In genomic region chr17:66904760-66905637, GRCh38 we compare ENCODE assay signal across 9 cellular contexts. TPM values are rescaled to one million over a fixed set of nuclear protein-coding genes. Genes with fewer than 3 reads are reported as not detected.
DNase-seq lines count a peak whose midpoint lies in the region; ATAC-seq and TF ChIP-seq lines count a peak whose summit lies in the region.
"Had no signal": no experiment of that assay in that cellular context is flagged by ENCODE, and none has a peak within 500 bp of the region (broad histone marks: within the 10 kb centered on the region; RNA-seq: fewer than 3 reads in every experiment).

No MANE protein-coding gene starts in this region.

- in situ Hi-C loops in gastrocnemius medialis (cut with MboI; ENCODE audit: low sequenced_read_pairs in 4 of 4) = loop anchor here (5.0 to 25.0 kb wide), 4 partner anchors 180 to 668 kb away; partner anchors contain the start of gene APOH (in 1 of the 4)

- H3K4me3 ChIP-seq in coronary artery (no peak overlapping the region), gastrocnemius medialis (no peak overlapping the region)
- no peak overlapping the region for H3K4me3 ChIP-seq in naive thymus-derived CD4-positive, alpha-beta T cell (ENCODE audit: low read length)

- H3K9me3 ChIP-seq in gastrocnemius medialis = no peaks in the 10 kb centered on the region
- H3K9me3 ChIP-seq in naive thymus-derived CD4-positive, alpha-beta T cell (ENCODE audit: control insufficient read depth in 2 of 3, low read length in 3 of 3) = no peaks in the 10 kb centered on the region

- intact Hi-C loops in gastrocnemius medialis (cut with DNase I; ENCODE audit: low total_unique reads) = no loop called here
- intact Hi-C loops in naive thymus-derived CD4-positive, alpha-beta T cell (cut with micrococcal nuclease) = loop anchor here (5.0 kb wide), 2 partner anchors 648 to 1613 kb away; no protein-coding TSS in a partner anchor

- H3K9me3 Mint-ChIP-seq in naive thymus-derived CD4-positive, alpha-beta T cell = no peaks in the 10 kb centered on the region
- H3K9me3 Mint-ChIP-seq: stimulated activated naive CD8-positive, alpha-beta T cell treated with anti-CD3 and anti-CD28 coated beads, Interleukin-15, Interleukin-2, amounts not matched to agents 100 ng/mL and 50 ng/mL, for 24 hours had no signal

- no peak overlapping the region for H3K4me3 Mint-ChIP-seq in naive thymus-derived CD4-positive, alpha-beta T cell
- H3K4me3 Mint-ChIP-seq: stimulated activated naive CD8-positive, alpha-beta T cell treated with anti-CD3 and anti-CD28 coated beads, Interleukin-15, Interleukin-2, amounts not matched to agents 100 ng/mL and 50 ng/mL, for 24 hours had no signal

- TF ChIP-seq POLR2A in gastrocnemius medialis (IDR thresholded peaks at IDR 0.05) = no peak

- no peaks in the 10 kb centered on the region for H3K27me3 ChIP-seq in gastrocnemius medialis
- H3K27me3 ChIP-seq in naive thymus-derived CD4-positive, alpha-beta T cell (ENCODE audit: control insufficient read depth in 2 of 2, insufficient read depth in 2 of 2, low read length in 2 of 2) = peaks cover 0 to 4% of the 10 kb centered on the region in 2 donors

- H3K4me1 ChIP-seq in gastrocnemius medialis = no peaks in the 10 kb centered on the region
- H3K4me1 ChIP-seq in naive thymus-derived CD4-positive, alpha-beta T cell (ENCODE audit: control insufficient read depth in 2 of 2, insufficient read depth in 2 of 2, low read length in 2 of 2) = no peaks in the 10 kb centered on the region

- TF ChIP-seq CTCF in coronary artery (IDR thresholded peaks at IDR 0.05) = no peak
- no peak for TF ChIP-seq CTCF in gastrocnemius medialis (IDR thresholded peaks at IDR 0.05 in 4 of 5, conservative IDR thresholded peaks at IDR 0.05 in 1 of 5)

- POLR2A ChIA-PET in naive thymus-derived CD4-positive, alpha-beta T cell (lab: Charles Lee) = no interaction called here

- H3K27ac ChIP-seq in coronary artery (peak overlapping the region; percentile 14 to 57), gastrocnemius medialis (no peak overlapping the region)
- no peak overlapping the region for H3K27ac ChIP-seq in naive thymus-derived CD4-positive, alpha-beta T cell (ENCODE audit: low read depth, low read length)

- CTCF ChIA-PET in naive thymus-derived CD4-positive, alpha-beta T cell (lab: Charles Lee) = interaction anchor here (0.6 to 2.1 kb wide), 5 partner anchors 9 to 705 kb away, joined by 3 to 11 read pairs (median 3); no protein-coding TSS in a partner anchor

- H3K4me1 Mint-ChIP-seq in naive thymus-derived CD4-positive, alpha-beta T cell = peaks cover 0 to 9% (median 6%) of the 10 kb centered on the region in 7 donors

- ATAC-seq in gastrocnemius medialis = no peak
- ATAC-seq in naive thymus-derived CD4-positive, alpha-beta T cell = no peak

- no peak overlapping the region for H3K27ac Mint-ChIP-seq in naive thymus-derived CD4-positive, alpha-beta T cell
- H3K27ac Mint-ChIP-seq: stimulated activated naive CD8-positive, alpha-beta T cell treated with anti-CD3 and anti-CD28 coated beads, Interleukin-15, Interleukin-2, amounts not matched to agents 100 ng/mL and 50 ng/mL, for 24 hours had no signal

- H3K27me3 Mint-ChIP-seq in naive thymus-derived CD4-positive, alpha-beta T cell = peaks cover 0 to 12% (median 6%) of the 10 kb centered on the region in 5 donors

- H3K36me3 Mint-ChIP-seq in naive thymus-derived CD4-positive, alpha-beta T cell = no peaks in the 10 kb centered on the region

- DNase-seq in DMS79 (lab: John Stamatoyannopoulos, UW) (peak; percentile 86), NCI-H345 treated with DMSO at 0.1 percent for 48 hours (lab: John Stamatoyannopoulos, UW; ENCODE audit: unreplicated experiment) (peak; percentile 96), coronary artery (ENCODE audit: low spot score) (no peak), mucosa of gallbladder (ENCODE audit: low spot score) (peak; percentile 44), gastrocnemius medialis (no peak), MV-4-11 (lab: John Stamatoyannopoulos, UW) (no peak), NCI-H1694 treated with DMSO at 0.1 percent for 48 hours (lab: John Stamatoyannopoulos, UW) (no peak)
- DNase-seq in naive thymus-derived CD4-positive, alpha-beta T cell = no peak

- H3K36me3 ChIP-seq in gastrocnemius medialis = no peaks in the 10 kb centered on the region
- no peaks in the 10 kb centered on the region for H3K36me3 ChIP-seq in naive thymus-derived CD4-positive, alpha-beta T cell (ENCODE audit: control insufficient read depth in 2 of 3, insufficient read depth in 3 of 3, low read length in 3 of 3)

RNA-seq across cellular contexts. Expression of gene CACNG4, which starts 59.5 kb away (rescaled TPM):
- total RNA-seq in mucosa of gallbladder (not detected), gastrocnemius medialis (not detected)
- not detected for total RNA-seq in naive thymus-derived CD4-positive, alpha-beta T cell
- polyA plus RNA-seq in naive thymus-derived CD4-positive, alpha-beta T cell = not detected

Comparison
In these comparisons a context has a peak if more than half of its experiments do, and no peak if none do; other contexts are left out.
1. DNase-seq: peak in DMS79 (single experiment), NCI-H345 treated with DMSO at 0.1 percent for 48 hours (single experiment) and mucosa of gallbladder (single experiment); none in coronary artery (single experiment), gastrocnemius medialis (0 of 2), MV-4-11 (single experiment), naive thymus-derived CD4-positive, alpha-beta T cell (0 of 9) and NCI-H1694 treated with DMSO at 0.1 percent for 48 hours (single experiment).
2. H3K27ac ChIP-seq: peak in coronary artery (2 of 2); none in gastrocnemius medialis (0 of 4) and naive thymus-derived CD4-positive, alpha-beta T cell (single experiment).